In the genomic region with DNA sequence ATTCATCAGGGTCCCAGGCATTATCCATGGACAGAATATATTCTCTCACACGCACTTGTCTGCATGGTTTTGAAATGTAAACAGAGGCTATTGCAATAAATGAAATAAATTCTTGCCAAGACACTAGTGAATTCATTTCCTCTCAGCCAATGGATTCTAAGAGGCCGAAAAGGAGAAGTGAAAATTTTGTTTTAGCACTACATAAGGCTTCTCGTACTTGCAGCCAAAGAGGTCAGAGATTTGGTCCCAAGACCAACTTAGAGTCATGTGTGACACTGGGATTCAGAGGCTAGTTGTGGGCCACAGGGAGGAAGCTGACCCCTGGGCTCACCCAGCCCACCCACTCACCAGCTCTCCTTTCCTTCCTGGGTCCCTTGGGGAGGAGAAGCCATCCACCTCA, we compare ENCODE assay signal across 16 cellular contexts.
DNase-seq lines count a peak whose midpoint lies in the region; ATAC-seq and TF ChIP-seq lines count a peak whose summit lies in the region.
"Had no signal": no experiment of that assay in that cellular context is flagged by ENCODE, and none has a peak within 500 bp of the region (broad histone marks: within the 10 kb centered on the region; RNA-seq: fewer than 3 reads in every experiment).

No MANE protein-coding gene starts in this region.

- peaks cover 0 to 6% (median 0%) of the 10 kb centered on the region in 4 donors for H3K4me1 Mint-ChIP-seq in naive thymus-derived CD8-positive, alpha-beta T cell
- H3K4me1 Mint-ChIP-seq in activated CD4-positive, alpha-beta T cell treated with anti-CD3 and anti-CD28 coated beads for 36 hours: peaks cover 3% of the 10 kb centered on the region

- intact Hi-C loops in activated CD4-positive, alpha-beta T cell treated with anti-CD3 and anti-CD28 coated beads for 36 hours (cut with DNase I, micrococcal nuclease): no loop called here

- peaks cover 27 to 38% (median 35%) of the 10 kb centered on the region in 4 donors for H3K4me1 ChIP-seq in liver (ENCODE audit: control insufficient read depth in 4 of 4, insufficient read depth in 4 of 4, low read length in 3 of 4)

- H3K4me3 Mint-ChIP-seq in naive thymus-derived CD8-positive, alpha-beta T cell: no peak overlapping the region
- H3K4me3 Mint-ChIP-seq in activated CD4-positive, alpha-beta T cell treated with anti-CD3 and anti-CD28 coated beads for 36 hours: no peak overlapping the region
- H3K4me3 Mint-ChIP-seq: activated naive CD8-positive, alpha-beta T cell treated with anti-CD3 and anti-CD28 coated beads, Interleukin-2, amount 10 ng/mL, durations not matched to agents 7 days and 5 days; stimulated activated effector memory CD8-positive, alpha-beta T cell treated with anti-CD3 and anti-CD28 coated beads, Interleukin-12 subunit alpha, Interleukin-12 subunit beta, amount 100 ng/mL, for 72 hours had no signal

- POLR2A ChIA-PET in naive thymus-derived CD8-positive, alpha-beta T cell (lab: Charles Lee): no interaction called here
- POLR2A ChIA-PET in activated CD4-positive, alpha-beta T cell treated with anti-CD3 and anti-CD28 coated beads for 36 hours (lab: Charles Lee): no interaction called here

- H3K4me3 ChIP-seq in liver (ENCODE audit: low read depth in 1 of 3, low read length in 3 of 3): no peak overlapping the region
- H3K4me3 ChIP-seq: SJSA1 had no signal

- TF ChIP-seq RAD21 in liver (IDR thresholded peaks at IDR 0.05): no peak

- no peak for TF ChIP-seq CTCF in liver (IDR thresholded peaks at IDR 0.05; ENCODE audit: low read depth, low read length, missing input control)

- CTCF ChIA-PET in activated CD4-positive, alpha-beta T cell treated with anti-CD3 and anti-CD28 coated beads for 36 hours (lab: Charles Lee): interaction anchor here (1.2 to 1.5 kb wide), 3 partner anchors 99 to 223 kb away, joined by 3 to 6 read pairs (median 3); no protein-coding TSS in a partner anchor

- 28% methylated on average over 3 of the region's 3 CpGs for WGBS in liver

- H3K36me3 Mint-ChIP-seq in naive thymus-derived CD8-positive, alpha-beta T cell: no peaks in the 10 kb centered on the region
- no peaks in the 10 kb centered on the region for H3K36me3 Mint-ChIP-seq in activated CD4-positive, alpha-beta T cell treated with anti-CD3 and anti-CD28 coated beads for 36 hours (ENCODE audit: low read depth)
- H3K36me3 Mint-ChIP-seq: activated naive CD8-positive, alpha-beta T cell treated with anti-CD3 and anti-CD28 coated beads, Interleukin-2, amount 10 ng/mL, durations not matched to agents 7 days and 5 days; stimulated activated effector memory CD8-positive, alpha-beta T cell treated with anti-CD3 and anti-CD28 coated beads, Interleukin-12 subunit alpha, Interleukin-12 subunit beta, amount 100 ng/mL, for 72 hours had no signal

- no peaks in the 10 kb centered on the region for H3K9me3 Mint-ChIP-seq in naive thymus-derived CD8-positive, alpha-beta T cell
- no peaks in the 10 kb centered on the region for H3K9me3 Mint-ChIP-seq in activated CD4-positive, alpha-beta T cell treated with anti-CD3 and anti-CD28 coated beads for 36 hours (ENCODE audit: low read depth)
- H3K9me3 Mint-ChIP-seq: activated naive CD8-positive, alpha-beta T cell treated with anti-CD3 and anti-CD28 coated beads, Interleukin-2, amount 10 ng/mL, durations not matched to agents 7 days and 5 days; stimulated activated effector memory CD8-positive, alpha-beta T cell treated with anti-CD3 and anti-CD28 coated beads, Interleukin-12 subunit alpha, Interleukin-12 subunit beta, amount 100 ng/mL, for 72 hours had no signal

- no peaks in the 10 kb centered on the region for H3K36me3 ChIP-seq in liver (ENCODE audit: control insufficient read depth in 4 of 4, insufficient read depth in 3 of 4, low read depth in 1 of 4, low read length in 3 of 4)
- H3K36me3 ChIP-seq: SJSA1 had no signal

- DNase-seq in NOMO-1 treated with dmso at 0.1 percent for 144 hours (lab: John Stamatoyannopoulos, UW; ENCODE audit: unreplicated experiment) (peak; percentile 61), islet precursor cell (no peak), NCI-H2107 (lab: John Stamatoyannopoulos, UW) (no peak)
- DNase-seq in naive thymus-derived CD8-positive, alpha-beta T cell: no peak
- no peak for DNase-seq in activated CD4-positive, alpha-beta T cell treated with anti-CD3 and anti-CD28 coated beads for 36 hours
- DNase-seq: activated CD8-positive, alpha-beta memory T cell treated with anti-CD3 and anti-CD28 coated beads, Interleukin-2, amount 50 U/mL, for 48 hours; activated naive CD8-positive, alpha-beta T cell treated with anti-CD3 and anti-CD28 coated beads, Interleukin-2, amount 10 ng/mL, durations not matched to agents 7 days and 5 days; DND-41; NCI-H1105 treated with DMSO at 0.1 percent for 48 hours; NCI-H524 treated with DMSO at 0.1 percent for 48 hours; stimulated activated CD4-positive, alpha-beta T cell treated with anti-CD3 and anti-CD28 coated beads, Interleukin-2, amount 100 ng/mL, for 24 hours had no signal

- H3K27me3 Mint-ChIP-seq in naive thymus-derived CD8-positive, alpha-beta T cell: peaks cover 11 to 28% (median 20%) of the 10 kb centered on the region in 5 donors
- H3K27me3 Mint-ChIP-seq in activated CD4-positive, alpha-beta T cell treated with anti-CD3 and anti-CD28 coated beads for 36 hours: peaks cover 20% of the 10 kb centered on the region

- ATAC-seq in GM18502 (IDR thresholded peaks at IDR 0.05; ENCODE audit: poor library complexity, unreplicated experiment) (peak; percentile 69), HG02623 (IDR thresholded peaks at IDR 0.05; ENCODE audit: unreplicated experiment) (peak; percentile 47)
- no peak for ATAC-seq in naive thymus-derived CD8-positive, alpha-beta T cell
- ATAC-seq in activated CD4-positive, alpha-beta T cell treated with anti-CD3 and anti-CD28 coated beads for 36 hours: no peak
- ATAC-seq: stimulated activated effector memory CD8-positive, alpha-beta T cell treated with anti-CD3 and anti-CD28 coated beads, Interleukin-12 subunit alpha, Interleukin-12 subunit beta, amount 100 ng/mL, for 72 hours had no signal

- peak overlapping the region in 1 of 2 donors; percentile 64 for H3K27ac ChIP-seq in liver (ENCODE audit: low read depth in 1 of 2, low read length in 2 of 2)
- H3K27ac ChIP-seq: SJSA1 had no signal

- H3K27ac Mint-ChIP-seq in naive thymus-derived CD8-positive, alpha-beta T cell: no peak overlapping the region
- no peak overlapping the region for H3K27ac Mint-ChIP-seq in activated CD4-positive, alpha-beta T cell treated with anti-CD3 and anti-CD28 coated beads for 36 hours
- H3K27ac Mint-ChIP-seq: activated naive CD8-positive, alpha-beta T cell treated with anti-CD3 and anti-CD28 coated beads, Interleukin-2, amount 10 ng/mL, durations not matched to agents 7 days and 5 days; stimulated activated effector memory CD8-positive, alpha-beta T cell treated with anti-CD3 and anti-CD28 coated beads, Interleukin-12 subunit alpha, Interleukin-12 subunit beta, amount 100 ng/mL, for 72 hours had no signal

- no peaks in the 10 kb centered on the region for H3K9me3 ChIP-seq in liver (ENCODE audit: control insufficient read depth in 4 of 4, low read length in 3 of 4)
- H3K9me3 ChIP-seq: SJSA1 had no signal

- peak overlapping the region in 1 of 2 donors; percentile 23 for H3K9ac ChIP-seq in liver (ENCODE audit: low read depth in 1 of 2, low read length in 2 of 2)

- H3K27me3 ChIP-seq in liver (ENCODE audit: control insufficient read depth in 4 of 4, insufficient read depth in 4 of 4, low read length in 3 of 4): no peaks in the 10 kb centered on the region
- H3K27me3 ChIP-seq: SJSA1 had no signal

TF ChIP-seq in liver, 16 proteins besides CTCF, POLR2A, EP300 and RAD21:
- TF ChIP-seq TAF1 (conservative IDR thresholded peaks at IDR 0.05) (no peak), FOXA2 (IDR thresholded peaks at IDR 0.05) (peak; percentile 67), GABPA (IDR thresholded peaks at IDR 0.05 in 1 of 2, conservative IDR thresholded peaks at IDR 0.05 in 1 of 2) (no peak), MAX (IDR thresholded peaks at IDR 0.05) (no peak)

Comparison
In these comparisons a context has a peak if more than half of its experiments do, and no peak if none do; other contexts are left out.
1. ATAC-seq: peak in GM18502 (single experiment) and HG02623 (single experiment); none in naive thymus-derived CD8-positive, alpha-beta T cell (0 of 2) and activated CD4-positive, alpha-beta T cell treated with anti-CD3 and anti-CD28 coated beads for 36 hours (single experiment).